29 cellular contexts compared by ENCODE assay signal in genomic region chr3:26535151-26535550, GRCh38.
"Had no signal": no experiment of that assay in that cellular context is flagged by ENCODE, and none has a peak within 500 bp of the region (broad histone marks: within the 10 kb centered on the region; RNA-seq: fewer than 3 reads in every experiment).

No MANE protein-coding gene starts in this region.

- ATAC-seq: activated T-cell treated with anti-CD3 and anti-CD28 coated beads, Interleukin-2, amount 50 U/mL, for 72 hours; esophagus mucosa; WTC11 had no signal

- FAIRE-seq: astrocyte, bronchial epithelial cell, frontal cortex had no signal

- H3K36me3 ChIP-seq: brain microvascular endothelial cell had no signal

- H3K27ac ChIP-seq: brain microvascular endothelial cell, coronary artery, dorsolateral prefrontal cortex, VCaP had no signal

- DNase-seq: activated CD4-positive, alpha-beta memory T cell treated with anti-CD3 and anti-CD28 coated beads, Interleukin-2, amount 10 ng/mL, durations not matched to agents 7 days and 5 days; activated CD4-positive, alpha-beta T cell treated with anti-CD3 and anti-CD28 coated beads for 1 hour; activated CD4-positive, alpha-beta T cell treated with anti-CD3 and anti-CD28 coated beads for 4 hours; activated CD4-positive, alpha-beta T cell treated with anti-CD3 and anti-CD28 coated beads, Interleukin-2, amount 10 ng/mL, durations not matched to agents 7 days and 5 days; activated CD4-positive, alpha-beta T cell treated with anti-CD3 and anti-CD28 coated beads, Interleukin-2, amount 50 U/mL, for 4 hours; activated CD8-positive, alpha-beta memory T cell treated with anti-CD3 and anti-CD28 coated beads, Interleukin-2, amount 50 U/mL, for 48 hours; activated gamma-delta T cell treated with Interleukin-2 at 50 U/mL for 16 hours; activated naive CD4-positive, alpha-beta T cell treated with anti-CD3 and anti-CD28 coated beads, Interleukin-2, amount 50 U/mL, for 16 hours; activated naive CD4-positive, alpha-beta T cell treated with Interleukin-2 at 50 U/mL for 16 hours; activated T-cell treated with anti-CD3 and anti-CD28 coated beads for 4 hours; activated T-cell treated with anti-CD3 and anti-CD28 coated beads, Interleukin-2, amount 50 U/mL, for 24 hours; activated T-cell treated with anti-CD3 and anti-CD28 coated beads, Interleukin-2, amount 50 U/mL, for 72 hours; amniotic stem cell; anterior cingulate cortex; brain microvascular endothelial cell; dorsolateral prefrontal cortex; effector memory CD4-positive, alpha-beta T cell; endodermal cell; foreskin fibroblast; head of caudate nucleus; hippocampal formation; T1000 had no signal

- H3K27me3 ChIP-seq: brain microvascular endothelial cell, dorsolateral prefrontal cortex had no signal

- H3K4me3 ChIP-seq: coronary artery, dorsolateral prefrontal cortex had no signal
